ENCODE assay signal across 1 cellular context in genomic region chr22:18961201-18961600, GRCh38. TPM values are rescaled to one million over a fixed set of nuclear protein-coding genes. Genes with fewer than 3 reads are reported as not detected.
"Had no signal": no experiment of that assay in that cellular context is flagged by ENCODE, and none has a peak within 500 bp of the region (broad histone marks: within the 10 kb centered on the region; RNA-seq: fewer than 3 reads in every experiment).

No MANE protein-coding gene starts in this region.

RNA-seq across cellular contexts. Expression of gene PRODH, which starts 25.1 kb away (rescaled TPM):
- total RNA-seq: glomerular endothelial cell had no signal
